3 cellular contexts compared by ENCODE assay signal in genomic region chr16:86861270-86861858, GRCh38.
A peak's percentile ranks its signal among the peaks of the same experiment; 100 is the strongest.
TF ChIP-seq lines count a peak whose summit lies in the region.
"Not testable (repeated sequence)": the region's sequence is repeated elsewhere in the genome, so short reads cannot be mapped to it uniquely, and the experiment has no call there.

No MANE protein-coding gene starts in this region.

TF ChIP-seq in HEK293, 187 proteins besides CTCF, POLR2A, EP300 and RAD21:
- TF ChIP-seq, protein P1, sequence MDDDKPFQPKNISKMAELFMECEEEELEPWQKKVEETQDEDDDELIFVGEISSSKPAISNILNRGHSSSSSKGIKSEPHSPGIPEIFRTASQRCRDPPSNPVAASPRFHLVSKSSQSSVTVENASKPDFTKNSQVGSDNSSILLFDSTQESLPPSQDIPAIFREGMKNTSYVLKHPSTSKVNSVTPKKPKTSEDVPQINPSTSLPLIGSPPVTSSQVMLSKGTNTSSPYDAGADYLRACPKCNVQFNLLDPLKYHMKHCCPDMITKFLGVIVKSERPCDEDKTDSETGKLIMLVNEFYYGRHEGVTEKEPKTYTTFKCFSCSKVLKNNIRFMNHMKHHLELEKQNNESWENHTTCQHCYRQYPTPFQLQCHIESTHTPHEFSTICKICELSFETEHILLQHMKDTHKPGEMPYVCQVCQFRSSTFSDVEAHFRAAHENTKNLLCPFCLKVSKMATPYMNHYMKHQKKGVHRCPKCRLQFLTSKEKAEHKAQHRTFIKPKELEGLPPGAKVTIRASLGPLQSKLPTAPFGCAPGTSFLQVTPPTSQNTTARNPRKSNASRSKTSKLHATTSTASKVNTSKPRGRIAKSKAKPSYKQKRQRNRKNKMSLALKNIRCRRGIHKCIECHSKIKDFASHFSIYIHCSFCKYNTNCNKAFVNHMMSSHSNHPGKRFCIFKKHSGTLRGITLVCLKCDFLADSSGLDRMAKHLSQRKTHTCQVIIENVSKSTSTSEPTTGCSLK (tag by site-specific recombination; IDR thresholded peaks at IDR 0.05), result 0 out of 2 replicates have a peak, but pooled peaks have one; percentile 13
- TF ChIP-seq, protein P2, sequence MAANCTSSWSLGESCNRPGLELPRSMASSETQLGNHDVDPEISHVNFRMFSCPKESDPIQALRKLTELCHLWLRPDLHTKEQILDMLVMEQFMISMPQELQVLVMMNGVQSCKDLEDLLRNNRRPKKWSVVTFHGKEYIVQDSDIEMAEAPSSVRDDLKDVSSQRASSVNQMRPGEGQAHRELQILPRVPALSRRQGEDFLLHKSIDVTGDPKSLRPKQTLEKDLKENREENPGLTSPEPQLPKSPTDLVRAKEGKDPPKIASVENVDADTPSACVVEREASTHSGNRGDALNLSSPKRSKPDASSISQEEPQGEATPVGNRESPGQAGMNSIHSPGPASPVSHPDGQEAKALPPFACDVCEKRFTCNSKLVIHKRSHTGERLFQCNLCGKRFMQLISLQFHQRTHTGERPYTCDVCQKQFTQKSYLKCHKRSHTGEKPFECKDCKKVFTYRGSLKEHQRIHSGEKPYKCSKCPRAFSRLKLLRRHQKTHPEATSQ (tag by site-specific recombination; IDR thresholded peaks at IDR 0.05), result 0 out of 2 replicates have a peak, but pooled peaks have one; percentile 6
- TF ChIP-seq, protein P3, sequence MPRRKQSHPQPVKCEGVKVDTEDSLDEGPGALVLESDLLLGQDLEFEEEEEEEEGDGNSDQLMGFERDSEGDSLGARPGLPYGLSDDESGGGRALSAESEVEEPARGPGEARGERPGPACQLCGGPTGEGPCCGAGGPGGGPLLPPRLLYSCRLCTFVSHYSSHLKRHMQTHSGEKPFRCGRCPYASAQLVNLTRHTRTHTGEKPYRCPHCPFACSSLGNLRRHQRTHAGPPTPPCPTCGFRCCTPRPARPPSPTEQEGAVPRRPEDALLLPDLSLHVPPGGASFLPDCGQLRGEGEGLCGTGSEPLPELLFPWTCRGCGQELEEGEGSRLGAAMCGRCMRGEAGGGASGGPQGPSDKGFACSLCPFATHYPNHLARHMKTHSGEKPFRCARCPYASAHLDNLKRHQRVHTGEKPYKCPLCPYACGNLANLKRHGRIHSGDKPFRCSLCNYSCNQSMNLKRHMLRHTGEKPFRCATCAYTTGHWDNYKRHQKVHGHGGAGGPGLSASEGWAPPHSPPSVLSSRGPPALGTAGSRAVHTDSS (tag by site-specific recombination; IDR thresholded peaks at IDR 0.05), result peak; percentile 93
- 0 out of 2 replicates have a peak, but pooled peaks have one; percentile 15 for TF ChIP-seq ZNF658 (tag by site-specific recombination; IDR thresholded peaks at IDR 0.05)
- TF ChIP-seq ZNF530 (tag by site-specific recombination; IDR thresholded peaks at IDR 0.05; ENCODE audit: low read depth), result 0 out of 2 replicates have a peak, but pooled peaks have one; percentile 4
- TF ChIP-seq ZNF133 (tag by site-specific recombination; IDR thresholded peaks at IDR 0.05), result peak; percentile 46; the same call in 1 of the 2 replicates
- peak; percentile 3; the same call in 1 of the 2 replicates for TF ChIP-seq ZNF707 (tag by site-specific recombination; IDR thresholded peaks at IDR 0.05)

TF ChIP-seq in K562, 482 proteins besides CTCF, POLR2A, EP300 and RAD21:
- TF ChIP-seq TSC22D4 (tag; IDR thresholded peaks at IDR 0.05), result peak; percentile 51; the same call in 1 of the 2 replicates
- not testable (repeated sequence) for TF ChIP-seq ATF1 (CRISPR knock-in tag; IDR thresholded peaks at IDR 0.05)
- TF ChIP-seq ATF1 (tag; IDR thresholded peaks at IDR 0.05), result peak; percentile 26; the same call in 1 of the 2 replicates

TF ChIP-seq in HepG2, 621 proteins besides CTCF, POLR2A, EP300 and RAD21:
- TF ChIP-seq IKZF1 (IDR thresholded peaks at IDR 0.05) (peak; percentile 84; the same call in 1 of the 2 replicates), ATM (IDR thresholded peaks at IDR 0.05; ENCODE audit: borderline replicate concordance) (peak; percentile 43; the same call in 1 of the 2 replicates), ATF7 (IDR thresholded peaks at IDR 0.05) (peak; percentile 26), ZNF282 (IDR thresholded peaks at IDR 0.05; ENCODE audit: partially characterized antibody) (peak; percentile 82), CREB1 (IDR thresholded peaks at IDR 0.05) (peak; percentile 94)
- TF ChIP-seq ATF7, CREB1 (CRISPR knock-in tag; IDR thresholded peaks at IDR 0.05): not testable (repeated sequence)
- TF ChIP-seq, protein P4, sequence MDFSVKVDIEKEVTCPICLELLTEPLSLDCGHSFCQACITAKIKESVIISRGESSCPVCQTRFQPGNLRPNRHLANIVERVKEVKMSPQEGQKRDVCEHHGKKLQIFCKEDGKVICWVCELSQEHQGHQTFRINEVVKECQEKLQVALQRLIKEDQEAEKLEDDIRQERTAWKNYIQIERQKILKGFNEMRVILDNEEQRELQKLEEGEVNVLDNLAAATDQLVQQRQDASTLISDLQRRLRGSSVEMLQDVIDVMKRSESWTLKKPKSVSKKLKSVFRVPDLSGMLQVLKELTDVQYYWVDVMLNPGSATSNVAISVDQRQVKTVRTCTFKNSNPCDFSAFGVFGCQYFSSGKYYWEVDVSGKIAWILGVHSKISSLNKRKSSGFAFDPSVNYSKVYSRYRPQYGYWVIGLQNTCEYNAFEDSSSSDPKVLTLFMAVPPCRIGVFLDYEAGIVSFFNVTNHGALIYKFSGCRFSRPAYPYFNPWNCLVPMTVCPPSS (IDR thresholded peaks at IDR 0.05), result 0 out of 2 replicates have a peak, but pooled peaks have one; percentile 28
TF ChIP-seq in HepG2: peak in this region for 6; not testable (repeated sequence) for 615.
